In genomic region chr11:30902929-30903328, GRCh38 we compare ENCODE assay signal across 27 cellular contexts.
"Had no signal": no experiment of that assay in that cellular context is flagged by ENCODE, and none has a peak within 500 bp of the region (broad histone marks: within the 10 kb centered on the region; RNA-seq: fewer than 3 reads in every experiment).

No MANE protein-coding gene starts in this region.

- H3K9me3 ChIP-seq: adrenal gland, body of pancreas, colonic mucosa, esophagus squamous epithelium, gastroesophageal sphincter, heart right ventricle had no signal

- H2AFZ ChIP-seq: hepatocyte had no signal

- H3K4me3 ChIP-seq: adrenal gland, body of pancreas, colonic mucosa, esophagus squamous epithelium, gastroesophageal sphincter, heart right ventricle, hepatocyte had no signal

- ATAC-seq: activated CD4-positive, CD25-positive, alpha-beta regulatory T cell treated with anti-CD3 and anti-CD28 coated beads, Interleukin-2, amount 50 U/mL, for 24 hours; activated CD8-positive, alpha-beta T cell treated with anti-CD3 and anti-CD28 coated beads for 36 hours; activated naive CD8-positive, alpha-beta T cell treated with anti-CD3 and anti-CD28 coated beads, Interleukin-2, amount 50 U/mL, for 24 hours; body of pancreas; gastroesophageal sphincter; heart right ventricle had no signal

- H3K4me1 ChIP-seq: adrenal gland, body of pancreas, colonic mucosa, esophagus squamous epithelium, gastroesophageal sphincter, heart right ventricle had no signal

- H3K27me3 ChIP-seq: adrenal gland, body of pancreas, colonic mucosa, esophagus squamous epithelium, gastroesophageal sphincter, heart right ventricle, hepatocyte had no signal

- DNase-seq: activated B cell treated with CpG ODN at 0.5 μM for 24 hours; activated CD4-positive, alpha-beta T cell treated with anti-CD3 and anti-CD28 coated beads for 48 hours; activated CD4-positive, alpha-beta T cell treated with anti-CD3 and anti-CD28 coated beads, Interleukin-2, amount 50 U/mL, for 1 hour; activated CD4-positive, alpha-beta T cell treated with anti-CD3 and anti-CD28 coated beads, Interleukin-2, amount 50 U/mL, for 48 hours; activated CD8-positive, alpha-beta memory T cell treated with anti-CD3 and anti-CD28 coated beads for 24 hours; activated CD8-positive, alpha-beta T cell treated with anti-CD3 and anti-CD28 coated beads for 36 hours; activated effector memory CD4-positive, alpha-beta T cell treated with anti-CD3 and anti-CD28 coated beads, Interleukin-2, amount 50 U/mL, for 16 hours; activated naive CD4-positive, alpha-beta T cell treated with anti-CD3 and anti-CD28 coated beads for 36 hours; activated naive CD8-positive, alpha-beta T cell treated with anti-CD3 and anti-CD28 coated beads for 36 hours; activated naive CD8-positive, alpha-beta T cell treated with anti-CD3 and anti-CD28 coated beads, Interleukin-2, amount 50 U/mL, for 24 hours; activated T-cell treated with anti-CD3 and anti-CD28 coated beads, Interleukin-2, amount 50 U/mL, for 48 hours; adrenal gland; amygdala; aorta; body of pancreas; caudate nucleus; colonic mucosa; effector CD8-positive, alpha-beta T cell; esophagus squamous epithelium; foreskin melanocyte; heart right ventricle; T1000; WERI-Rb-1 had no signal

- H3K27ac ChIP-seq: adrenal gland, body of pancreas, colonic mucosa, epithelial cell of prostate, esophagus squamous epithelium, gastroesophageal sphincter, heart right ventricle, hepatocyte, WERI-Rb-1 had no signal

- H3K4me2 ChIP-seq: hepatocyte had no signal

- H3K79me2 ChIP-seq: hepatocyte had no signal

- H3K36me3 ChIP-seq: adrenal gland, colonic mucosa, esophagus squamous epithelium, gastroesophageal sphincter, heart right ventricle, WERI-Rb-1 had no signal
